ENCODE assay signal across 18 cellular contexts in genomic region chr4:166277406-166277805, GRCh38.
"Had no signal": no experiment of that assay in that cellular context is flagged by ENCODE, and none has a peak within 500 bp of the region (broad histone marks: within the 10 kb centered on the region; RNA-seq: fewer than 3 reads in every experiment).

No MANE protein-coding gene starts in this region.

- H3K27me3 ChIP-seq: colonic mucosa, esophagus muscularis mucosa, heart right ventricle, neural progenitor cell, pancreas, sigmoid colon had no signal

- H3K27ac ChIP-seq: colonic mucosa, esophagus muscularis mucosa, heart right ventricle, neural progenitor cell, pancreas, sigmoid colon had no signal

- H3K4me3 ChIP-seq: colonic mucosa, esophagus muscularis mucosa, heart right ventricle, neural progenitor cell, pancreas, sigmoid colon had no signal

- H3K4me1 ChIP-seq: colonic mucosa, esophagus muscularis mucosa, heart right ventricle, neural progenitor cell, pancreas, sigmoid colon had no signal

- H3K9me3 ChIP-seq: colonic mucosa, esophagus muscularis mucosa, heart right ventricle, pancreas, sigmoid colon had no signal

- ATAC-seq: heart right ventricle; pancreas; stimulated activated effector memory CD8-positive, alpha-beta T cell treated with anti-CD3 and anti-CD28 coated beads, Interleukin-12 subunit alpha, Interleukin-12 subunit beta, amount 100 ng/mL, for 72 hours had no signal

- H3K36me3 ChIP-seq: colonic mucosa, esophagus muscularis mucosa, heart right ventricle, neural progenitor cell, pancreas, sigmoid colon had no signal

- FAIRE-seq: frontal cortex, pancreas had no signal

- DNase-seq: activated CD4-positive, alpha-beta T cell treated with anti-CD3 and anti-CD28 coated beads, Interleukin-2, amount 10 ng/mL, durations not matched to agents 24 days and 14 days; activated CD4-positive, CD25-positive, alpha-beta regulatory T cell; activated CD8-positive, alpha-beta memory T cell treated with anti-CD3 and anti-CD28 coated beads for 24 hours; activated naive CD8-positive, alpha-beta T cell treated with anti-CD3 and anti-CD28 coated beads for 36 hours; anterior cingulate cortex; caudate nucleus; colonic mucosa; heart right ventricle; mammary epithelial cell; naive B cell; pancreas; sigmoid colon; stimulated activated CD4-positive, alpha-beta T cell treated with anti-CD3 and anti-CD28 coated beads, Interleukin-12 subunit alpha, Interleukin-12 subunit beta, amount 100 ng/mL, for 4 hours; stimulated activated CD4-positive, alpha-beta T cell treated with anti-CD3 and anti-CD28 coated beads, Interleukin-2, amount 100 ng/mL, for 24 hours had no signal
